ENCODE assay signal across 8 cellular contexts in genomic region chr1:92961131-92961895, GRCh38. TPM values are rescaled to one million over a fixed set of nuclear protein-coding genes. Genes with fewer than 3 reads are reported as not detected.
DNase-seq lines count a peak whose midpoint lies in the region; ATAC-seq and TF ChIP-seq lines count a peak whose summit lies in the region.

Gene DIPK1A (minus strand): TSS chr1:92961462. CDS start chr1:92961429, 33 bp downstream.

- H3K36me3 Mint-ChIP-seq in activated T-helper 1 cell treated with anti-CD3 and anti-CD28 coated beads, Interleukin-12 subunit alpha, Interleukin-12 subunit beta, Interleukin-2, Interleukin-4 antibody, amounts not matched to agents 30 ng/mL and 10 ng/mL and 1 ng/mL, durations not matched to agents 14 hours and 24 hours and 36 hours (ENCODE audit: low read depth) = peaks cover 20% of the 10 kb centered on the region
- no peaks in the 10 kb centered on the region for H3K36me3 Mint-ChIP-seq in nephron (ENCODE audit: low read depth)

- BruUV-seq in Panc1 (replicated peaks; lab: Mats Ljungman, UMichigan) = no TSS peak

- in situ Hi-C loops in Panc1 (cut with HindIII; ENCODE audit: low pct_unique_long_range_greater_than_20kb, low sequenced_read_pairs) = no loop called here

- H3K27me3 ChIP-seq in Panc1 (ENCODE audit: control insufficient read depth, insufficient read depth, low read length) (peaks cover 9% of the 10 kb centered on the region; the same call in 1 of the 2 replicates), fibroblast of lung (ENCODE audit: control insufficient read depth, insufficient read depth, low read length) (peaks cover 3% of the 10 kb centered on the region)

- no peaks in the 10 kb centered on the region for H3K79me2 ChIP-seq in fibroblast of lung (ENCODE audit: control insufficient read depth, insufficient read depth, low read length)

- TF ChIP-seq CTCF in Panc1 (IDR thresholded peaks at IDR 0.05) (no peak; the same call in 1 of the 2 replicates), fibroblast of lung (conservative IDR thresholded peaks at IDR 0.05 in 1 of 2, IDR thresholded peaks at IDR 0.05 in 1 of 2; ENCODE audit: low read depth in 1 of 2, low read length in 2 of 2) (no peak), nephron (IDR thresholded peaks at IDR 0.05; ENCODE audit: unreplicated experiment in 3 of 3) (peak in 2 of 3 experiments; percentile 14 to 25)

- H3K9me3 Mint-ChIP-seq in activated T-helper 1 cell treated with anti-CD3 and anti-CD28 coated beads, Interleukin-12 subunit alpha, Interleukin-12 subunit beta, Interleukin-2, Interleukin-4 antibody, amounts not matched to agents 30 ng/mL and 10 ng/mL and 1 ng/mL, durations not matched to agents 14 hours and 24 hours and 36 hours = no peaks in the 10 kb centered on the region
- no peaks in the 10 kb centered on the region for H3K9me3 Mint-ChIP-seq in nephron

- H3K4me3 ChIP-seq in Panc1 (ENCODE audit: low read depth in 2 of 2, low read length in 2 of 2) = peak within 1 kb of the TSS; percentile 56 to 63
- peak within 1 kb of the TSS; percentile 74 to 92 (median 80) for H3K4me3 ChIP-seq in fibroblast of lung (replicated peaks in 1 of 4; ENCODE audit: control extremely low read depth in 1 of 4, insufficient read depth in 1 of 4, low read depth in 3 of 4, low read length in 4 of 4)

- POLR2A ChIA-PET in Panc1 (lab: Charles Lee) = no interaction called here

- H3K27me3 Mint-ChIP-seq in activated T-helper 1 cell treated with anti-CD3 and anti-CD28 coated beads, Interleukin-12 subunit alpha, Interleukin-12 subunit beta, Interleukin-2, Interleukin-4 antibody, amounts not matched to agents 30 ng/mL and 10 ng/mL and 1 ng/mL, durations not matched to agents 14 hours and 24 hours and 36 hours (ENCODE audit: insufficient read depth) = no peaks in the 10 kb centered on the region
- no peaks in the 10 kb centered on the region for H3K27me3 Mint-ChIP-seq in nephron (ENCODE audit: low read depth)

- H3K36me3 ChIP-seq in Panc1 (ENCODE audit: control insufficient read depth, insufficient read depth, low read length) = no peaks in the 10 kb centered on the region
- H3K36me3 ChIP-seq in fibroblast of lung (ENCODE audit: control insufficient read depth, insufficient read depth, low read length) = no peaks in the 10 kb centered on the region

- H3K4me3 Mint-ChIP-seq in activated T-helper 1 cell treated with anti-CD3 and anti-CD28 coated beads, Interleukin-12 subunit alpha, Interleukin-12 subunit beta, Interleukin-2, Interleukin-4 antibody, amounts not matched to agents 30 ng/mL and 10 ng/mL and 1 ng/mL, durations not matched to agents 14 hours and 24 hours and 36 hours = peak within 1 kb of the TSS; percentile 90
- H3K4me3 Mint-ChIP-seq in nephron = peak within 1 kb of the TSS; percentile 89 to 92 (median 89)

- DNase-seq in COR-L47 (lab: John Stamatoyannopoulos, UW) = peak; percentile 79
- DNase-seq in HPDE6-E6E7 (ENCODE audit: extremely low spot score) = peak; percentile 54
- DNase-seq in Panc1 (ENCODE audit: low read depth, low spot score) = no peak
- DNase-seq in activated T-helper 1 cell treated with anti-CD3 and anti-CD28 coated beads, Interleukin-12 subunit alpha, Interleukin-12 subunit beta, Interleukin-2, Interleukin-4 antibody, amounts not matched to agents 30 ng/mL and 10 ng/mL and 1 ng/mL, durations not matched to agents 14 hours and 24 hours and 36 hours (ENCODE audit: low spot score) = peak; percentile 72
- peak; percentile 75 to 77 for DNase-seq in fibroblast of lung (ENCODE audit: low read depth in 2 of 2)
- DNase-seq in stimulated activated naive CD8-positive, alpha-beta T cell treated with anti-CD3 and anti-CD28 coated beads, Interleukin-15, Interleukin-2, amounts not matched to agents 100 U/mL and 50 U/mL, for 24 hours = peak; percentile 80

- peak within 1 kb of the TSS; percentile 97 for H3K27ac Mint-ChIP-seq in activated T-helper 1 cell treated with anti-CD3 and anti-CD28 coated beads, Interleukin-12 subunit alpha, Interleukin-12 subunit beta, Interleukin-2, Interleukin-4 antibody, amounts not matched to agents 30 ng/mL and 10 ng/mL and 1 ng/mL, durations not matched to agents 14 hours and 24 hours and 36 hours
- H3K27ac Mint-ChIP-seq in nephron = peak within 1 kb of the TSS; percentile 84 to 93 (median 91)

- H3K27ac ChIP-seq in Panc1 (ENCODE audit: low read length) (peak within 1 kb of the TSS; percentile 17; the same call in 1 of the 2 replicates), fibroblast of lung (ENCODE audit: insufficient read depth, low read length) (peak within 1 kb of the TSS; percentile 88)

- peak; percentile 44 for ATAC-seq in GM19467 (IDR thresholded peaks at IDR 0.05; ENCODE audit: unreplicated experiment)
- ATAC-seq in Panc1 = peak; percentile 86
- ATAC-seq in stimulated activated naive CD8-positive, alpha-beta T cell treated with anti-CD3 and anti-CD28 coated beads, Interleukin-15, Interleukin-2, amounts not matched to agents 100 U/mL and 50 U/mL, for 24 hours = peak; percentile 66

- H2AFZ ChIP-seq in fibroblast of lung (ENCODE audit: low read length) = peak within 1 kb of the TSS; percentile 85

- H3K9me3 ChIP-seq in Panc1 (ENCODE audit: control insufficient read depth, insufficient read depth, low read depth, low read length) = no peaks in the 10 kb centered on the region
- H3K9me3 ChIP-seq in fibroblast of lung (ENCODE audit: control insufficient read depth, insufficient read depth, low read depth, low read length) = no peaks in the 10 kb centered on the region

- H3K9ac ChIP-seq in fibroblast of lung (ENCODE audit: insufficient read depth, low read length) = peak within 1 kb of the TSS; percentile 77

- H3K4me1 ChIP-seq in Panc1 (ENCODE audit: control insufficient read depth, insufficient read depth, low read length) (no peaks in the 10 kb centered on the region), fibroblast of lung (ENCODE audit: control insufficient read depth, extremely low read depth, insufficient read depth, low read length) (peaks cover 2% of the 10 kb centered on the region)

- no peaks in the 10 kb centered on the region for H4K20me1 ChIP-seq in fibroblast of lung (ENCODE audit: control insufficient read depth, extremely low read depth, insufficient read depth, low read length)

- peaks cover 34% of the 10 kb centered on the region for H3K4me1 Mint-ChIP-seq in activated T-helper 1 cell treated with anti-CD3 and anti-CD28 coated beads, Interleukin-12 subunit alpha, Interleukin-12 subunit beta, Interleukin-2, Interleukin-4 antibody, amounts not matched to agents 30 ng/mL and 10 ng/mL and 1 ng/mL, durations not matched to agents 14 hours and 24 hours and 36 hours (ENCODE audit: low read depth)
- peaks cover 28% of the 10 kb centered on the region for H3K4me1 Mint-ChIP-seq in nephron

- intact Hi-C loops in Panc1 (cut with micrococcal nuclease; ENCODE audit: unreplicated experiment) = no loop called here
- intact Hi-C loops in activated T-helper 1 cell treated with anti-CD3 and anti-CD28 coated beads, Interleukin-12 subunit alpha, Interleukin-12 subunit beta, Interleukin-2, Interleukin-4 antibody, amounts not matched to agents 30 ng/mL and 10 ng/mL and 1 ng/mL, durations not matched to agents 14 hours and 24 hours and 36 hours (cut with micrococcal nuclease) = loop anchor here (2.0 to 10.0 kb wide), 5 partner anchors 117 to 886 kb away; partner anchors contain the start of genes DR1, GFI1 and MTF2

- CTCF ChIA-PET in Panc1 (lab: Charles Lee) = no interaction called here

- H3K4me2 ChIP-seq in fibroblast of lung (ENCODE audit: extremely low read depth, insufficient read depth, low read length) = peak within 1 kb of the TSS; percentile 97

RNA-seq across cellular contexts. Expression of gene DIPK1A, which starts in this region (rescaled TPM):
- 1.2 TPM for total RNA-seq in Panc1 (2021; ENCODE audit: unreplicated experiment)
- 0.63 TPM for polyA plus RNA-seq in Panc1 (2012; ENCODE audit: insufficient read length)
- 20.3 and 20.8 TPM in 2 replicates for total RNA-seq in activated T-helper 1 cell treated with anti-CD3 and anti-CD28 coated beads, Interleukin-12 subunit alpha, Interleukin-12 subunit beta, Interleukin-2, Interleukin-4 antibody, amounts not matched to agents 30 ng/mL and 10 ng/mL and 1 ng/mL, durations not matched to agents 14 hours and 24 hours and 36 hours
- total RNA-seq in fibroblast of lung = 8.2 and 19.7 TPM in 2 replicates
- polyA plus RNA-seq in fibroblast of lung = 39.1 and 85.7 TPM in 2 replicates
- polyA plus RNA-seq in fibroblast of lung (2012) = 23.0 and 47.2 TPM in 2 replicates
- 1.0 and 3.1 TPM in 2 replicates for polyA minus RNA-seq in fibroblast of lung (ENCODE audit: low replicate concordance)

Comparison
In these comparisons a context has a peak if more than half of its experiments do, and no peak if none do; other contexts are left out.
1. CTCF ChIP-seq: peak in nephron (2 of 3); none in Panc1 (single experiment) and fibroblast of lung (0 of 2).
2. Peak in every context shown above with its lines, with median percentiles within 50 percentile points of each other: ATAC-seq.